12 cellular contexts compared by ENCODE assay signal in genomic region chr1:39540504-39541031, GRCh38. TPM values are rescaled to one million over a fixed set of nuclear protein-coding genes. Genes with fewer than 3 reads are reported as not detected.
DNase-seq lines count a peak whose midpoint lies in the region; ATAC-seq, FAIRE-seq and TF ChIP-seq lines count a peak whose summit lies in the region.
"Had no signal": no experiment of that assay in that cellular context is flagged by ENCODE, and none has a peak within 500 bp of the region (broad histone marks: within the 10 kb centered on the region; RNA-seq: fewer than 3 reads in every experiment).

No MANE protein-coding gene starts in this region.

- H3K27me3 Mint-ChIP-seq in chondrocyte (ENCODE audit: low read depth): no peaks in the 10 kb centered on the region
- H3K27me3 Mint-ChIP-seq in activated T-helper 2 cell treated with anti-CD3 and anti-CD28 coated beads, Interferon-gamma antibody, Interleukin-2, Interleukin-4, amounts not matched to agents 10 μg/mL and 5 μg/mL and 100 μg/mL, durations not matched to agents 14 hours and 24 hours and 36 hours (ENCODE audit: low read depth): no peaks in the 10 kb centered on the region

- H3K9me2 ChIP-seq in SK-N-SH: no peaks in the 10 kb centered on the region

- no peak for FAIRE-seq in GM19239 (lab: Jason Lieb, UNC)

- no peak for TF ChIP-seq RAD21 in SK-N-SH (IDR thresholded peaks at IDR 0.05; ENCODE audit: low read length)

- H3K4me1 ChIP-seq in SK-N-SH (ENCODE audit: control insufficient read depth in 1 of 2, insufficient read depth in 2 of 2, low read depth in 1 of 2, low read length in 1 of 2): no peaks in the 10 kb centered on the region; a peak in 1 of 4 replicates

- peak overlapping the region; percentile 84 for H3K27ac ChIP-seq in temporal lobe (ENCODE audit: low read depth, low read length)
- H3K27ac ChIP-seq in SK-N-SH (ENCODE audit: low read depth in 2 of 2, low read length in 1 of 2): no peak overlapping the region
- H3K27ac ChIP-seq: PC-9 had no signal

- no peaks in the 10 kb centered on the region for H3K27me3 ChIP-seq in SK-N-SH (ENCODE audit: insufficient read depth)

- H2AFZ ChIP-seq in SK-N-SH (ENCODE audit: low read depth): no peak overlapping the region
- H2AFZ ChIP-seq: PC-9 had no signal

- no peak for TF ChIP-seq EP300 in SK-N-SH (IDR thresholded peaks at IDR 0.05; ENCODE audit: borderline replicate concordance in 1 of 2, low read depth in 1 of 2, low read length in 1 of 2)

- no peaks in the 10 kb centered on the region for H3K9me3 Mint-ChIP-seq in chondrocyte (ENCODE audit: low read depth)
- no peaks in the 10 kb centered on the region for H3K9me3 Mint-ChIP-seq in activated T-helper 2 cell treated with anti-CD3 and anti-CD28 coated beads, Interferon-gamma antibody, Interleukin-2, Interleukin-4, amounts not matched to agents 10 μg/mL and 5 μg/mL and 100 μg/mL, durations not matched to agents 14 hours and 24 hours and 36 hours
- H3K9me3 Mint-ChIP-seq: nephron had no signal

- no peaks in the 10 kb centered on the region for H3K9me3 ChIP-seq in SK-N-SH

- peak overlapping the region; percentile 14 for H3K27ac Mint-ChIP-seq in chondrocyte (ENCODE audit: unreplicated experiment)
- H3K27ac Mint-ChIP-seq in activated T-helper 2 cell treated with anti-CD3 and anti-CD28 coated beads, Interferon-gamma antibody, Interleukin-2, Interleukin-4, amounts not matched to agents 10 μg/mL and 5 μg/mL and 100 μg/mL, durations not matched to agents 14 hours and 24 hours and 36 hours: no peak overlapping the region
- H3K27ac Mint-ChIP-seq: nephron had no signal

- peaks cover 7% of the 10 kb centered on the region for H3F3A ChIP-seq in SK-N-SH (replicated peaks; ENCODE audit: insufficient read depth)

- DNase-seq in MV-4-11 (lab: John Stamatoyannopoulos, UW): peak; percentile 79
- no peak for DNase-seq in chondrocyte (ENCODE audit: low spot score)
- DNase-seq in left lobe of liver (ENCODE audit: low spot score): no peak
- DNase-seq in GM19239 (ENCODE audit: insufficient read length, low spot score): no peak
- no peak for DNase-seq in SK-N-SH
- no peak for DNase-seq in activated T-helper 2 cell treated with anti-CD3 and anti-CD28 coated beads, Interferon-gamma antibody, Interleukin-2, Interleukin-4, amounts not matched to agents 10 μg/mL and 5 μg/mL and 100 μg/mL, durations not matched to agents 14 hours and 24 hours and 36 hours (ENCODE audit: low spot score)
- DNase-seq: H7, KG1, PC-9 had no signal

- no peak overlapping the region for H3K4me3 Mint-ChIP-seq in chondrocyte (ENCODE audit: unreplicated experiment)
- H3K4me3 Mint-ChIP-seq in activated T-helper 2 cell treated with anti-CD3 and anti-CD28 coated beads, Interferon-gamma antibody, Interleukin-2, Interleukin-4, amounts not matched to agents 10 μg/mL and 5 μg/mL and 100 μg/mL, durations not matched to agents 14 hours and 24 hours and 36 hours (ENCODE audit: low read depth): no peak overlapping the region
- H3K4me3 Mint-ChIP-seq: nephron had no signal

- POLR2A ChIA-PET in SK-N-SH (lab: Yijun Ruan, JAX): no interaction called here

- TF ChIP-seq CTCF in chondrocyte (IDR thresholded peaks at IDR 0.05) (no peak), SK-N-SH (IDR thresholded peaks at IDR 0.05) (no peak)

- no peak overlapping the region for H3K9ac ChIP-seq in SK-N-SH

- no peak overlapping the region for H3K4me2 ChIP-seq in SK-N-SH
- H3K4me2 ChIP-seq: PC-9 had no signal

- no peak overlapping the region for H3K4me3 ChIP-seq in SK-N-SH (ENCODE audit: low read depth in 2 of 2, low read length in 1 of 2)
- H3K4me3 ChIP-seq: PC-9 had no signal

- peaks cover 22% of the 10 kb centered on the region for H3K36me3 Mint-ChIP-seq in chondrocyte (ENCODE audit: low read depth)
- H3K36me3 Mint-ChIP-seq in activated T-helper 2 cell treated with anti-CD3 and anti-CD28 coated beads, Interferon-gamma antibody, Interleukin-2, Interleukin-4, amounts not matched to agents 10 μg/mL and 5 μg/mL and 100 μg/mL, durations not matched to agents 14 hours and 24 hours and 36 hours (ENCODE audit: low read depth): peaks cover 27% of the 10 kb centered on the region

- ATAC-seq in left lobe of liver: peak; percentile 47
- no peak for ATAC-seq in GM18502 (IDR thresholded peaks at IDR 0.05; ENCODE audit: poor library complexity, unreplicated experiment)

- intact Hi-C loops in activated T-helper 2 cell treated with anti-CD3 and anti-CD28 coated beads, Interferon-gamma antibody, Interleukin-2, Interleukin-4, amounts not matched to agents 10 μg/mL and 5 μg/mL and 100 μg/mL, durations not matched to agents 14 hours and 24 hours and 36 hours (cut with micrococcal nuclease): no loop called here

- no peaks in the 10 kb centered on the region for H3K4me1 Mint-ChIP-seq in chondrocyte (ENCODE audit: low read depth)
- H3K4me1 Mint-ChIP-seq in activated T-helper 2 cell treated with anti-CD3 and anti-CD28 coated beads, Interferon-gamma antibody, Interleukin-2, Interleukin-4, amounts not matched to agents 10 μg/mL and 5 μg/mL and 100 μg/mL, durations not matched to agents 14 hours and 24 hours and 36 hours (ENCODE audit: low read depth): no peaks in the 10 kb centered on the region
- H3K4me1 Mint-ChIP-seq: nephron had no signal

- CTCF ChIA-PET in SK-N-SH (lab: Yijun Ruan, JAX): interaction anchor here (1.0 to 5.6 kb wide), 8 partner anchors 11 to 442 kb away, joined by 3 to 33 read pairs (median 9); no protein-coding TSS in a partner anchor

- no peaks in the 10 kb centered on the region for H3K79me2 ChIP-seq in SK-N-SH (ENCODE audit: insufficient read depth)

- peaks cover 4 to 7% of the 10 kb centered on the region in 2 experiments for H3K36me3 ChIP-seq in SK-N-SH (replicated peaks in 1 of 2; ENCODE audit: control insufficient read depth in 1 of 2, insufficient read depth in 2 of 2, low read length in 1 of 2)

- WGBS in SK-N-SH (ENCODE audit: low lambda C conversion rate): 94% methylated on average over 13 of the region's 13 CpGs

- no peaks in the 10 kb centered on the region for H4K20me1 ChIP-seq in SK-N-SH (ENCODE audit: insufficient read depth)

TF ChIP-seq in SK-N-SH, 30 proteins besides CTCF, POLR2A, EP300 and RAD21:
- TF ChIP-seq SMC3 (IDR thresholded peaks at IDR 0.05; ENCODE audit: low read depth, low read length) (no peak), ELF1 (IDR thresholded peaks at IDR 0.05) (no peak), GABPA (IDR thresholded peaks at IDR 0.05; ENCODE audit: low read depth) (no peak), MAX (IDR thresholded peaks at IDR 0.05; ENCODE audit: low read depth) (no peak), TCF12 (IDR thresholded peaks at IDR 0.05) (no peak), RXRA (IDR thresholded peaks at IDR 0.05; ENCODE audit: borderline replicate concordance, low read depth) (no peak), REST (IDR thresholded peaks at IDR 0.05; ENCODE audit: low read depth, low read length) (no peak)

RNA-seq across cellular contexts. Expression of gene PABPC4, which starts 36.0 kb away (rescaled TPM):
- 240 to 256 TPM (median 243 TPM) in 3 replicates for total RNA-seq in chondrocyte
- 109 TPM for total RNA-seq in left lobe of liver
- total RNA-seq in temporal lobe: 81.6 TPM
- 63.0 and 68.8 TPM in 2 replicates for polyA plus RNA-seq in SK-N-SH (2012; rRNA removed)
- polyA plus RNA-seq in SK-N-SH (2012; cell fraction: cytosol; rRNA removed): 71.5 and 73.9 TPM in 2 replicates
- 273 and 297 TPM in 2 replicates for polyA plus RNA-seq in SK-N-SH (2012; cell fraction: nucleus; rRNA removed)
- total RNA-seq in activated T-helper 2 cell treated with anti-CD3 and anti-CD28 coated beads, Interferon-gamma antibody, Interleukin-2, Interleukin-4, amounts not matched to agents 10 μg/mL and 5 μg/mL and 100 μg/mL, durations not matched to agents 14 hours and 24 hours and 36 hours: 369 and 375 TPM in 2 replicates

RNA-seq across cellular contexts. Expression of gene BMP8A, which starts 49.1 kb away (rescaled TPM):
- total RNA-seq in chondrocyte (0.12 TPM in 1 of 3 replicates, not detected in the others), left lobe of liver (not detected), temporal lobe (0.25 TPM)
- polyA plus RNA-seq in SK-N-SH (2012; rRNA removed): 0.05 and 0.16 TPM in 2 replicates
- polyA plus RNA-seq in SK-N-SH (2012; cell fraction: cytosol; rRNA removed): 0.03 TPM in 1 of 2 replicates, not detected in the other
- not detected in 2 replicates for polyA plus RNA-seq in SK-N-SH (2012; cell fraction: nucleus; rRNA removed)
- 0.11 TPM in 1 of 2 replicates, not detected in the other for total RNA-seq in activated T-helper 2 cell treated with anti-CD3 and anti-CD28 coated beads, Interferon-gamma antibody, Interleukin-2, Interleukin-4, amounts not matched to agents 10 μg/mL and 5 μg/mL and 100 μg/mL, durations not matched to agents 14 hours and 24 hours and 36 hours
